In genomic region chr5:172151661-172152210, GRCh38 we compare ENCODE assay signal across 18 cellular contexts. TPM values are rescaled to one million over a fixed set of nuclear protein-coding genes. Genes with fewer than 3 reads are reported as not detected.
DNase-seq lines count a peak whose midpoint lies in the region; ATAC-seq and TF ChIP-seq lines count a peak whose summit lies in the region.
"Had no signal": no experiment of that assay in that cellular context is flagged by ENCODE, and none has a peak within 500 bp of the region (broad histone marks: within the 10 kb centered on the region; RNA-seq: fewer than 3 reads in every experiment).

No MANE protein-coding gene starts in this region.

- no peaks in the 10 kb centered on the region for H3F3A ChIP-seq in neural progenitor cell (ENCODE audit: low read depth)

- no peaks in the 10 kb centered on the region for H3K9me3 ChIP-seq in neural progenitor cell (ENCODE audit: low read depth)
- H3K9me3 ChIP-seq in mesenchymal stem cell (ENCODE audit: control insufficient read depth, low read length) = no peaks in the 10 kb centered on the region
- H3K9me3 ChIP-seq: esophagus squamous epithelium, HAP-1 had no signal

- H3K36me3 ChIP-seq in neural progenitor cell (no peaks in the 10 kb centered on the region), mesenchymal stem cell (ENCODE audit: control insufficient read depth in 1 of 2, insufficient read depth in 2 of 2, low read depth in 1 of 2, low read length in 2 of 2) (peaks cover 45 to 55% of the 10 kb centered on the region in 2 experiments)

- no peak overlapping the region for H2BK5ac ChIP-seq in mesenchymal stem cell (ENCODE audit: low read depth, low read length, poor library complexity, severe bottlenecking)

- no peak overlapping the region for H2AK5ac ChIP-seq in mesenchymal stem cell (ENCODE audit: low read length, severe bottlenecking)

- H4K8ac ChIP-seq in mesenchymal stem cell (ENCODE audit: low read length) = no peak overlapping the region

- H3K27ac ChIP-seq in neural progenitor cell = no peak overlapping the region
- H3K27ac ChIP-seq in mesenchymal stem cell (ENCODE audit: low read length, poor library complexity, severe bottlenecking) = no peak overlapping the region
- H3K27ac ChIP-seq: KMS-11 had no signal

- intact Hi-C loops in activated CD4-positive, alpha-beta T cell treated with anti-CD3 and anti-CD28 coated beads for 36 hours (cut with DNase I, micrococcal nuclease) = no loop called here

- no peak overlapping the region for H3K18ac ChIP-seq in mesenchymal stem cell (ENCODE audit: low read depth in 1 of 2, low read length in 2 of 2)

- H3K27me3 ChIP-seq in neural progenitor cell (no peaks in the 10 kb centered on the region), mesenchymal stem cell (ENCODE audit: control insufficient read depth in 1 of 2, insufficient read depth in 1 of 2, low read length in 2 of 2) (no peaks in the 10 kb centered on the region)
- H3K27me3 ChIP-seq: esophagus squamous epithelium had no signal

- CTCF ChIA-PET in activated CD4-positive, alpha-beta T cell treated with anti-CD3 and anti-CD28 coated beads for 36 hours (lab: Charles Lee) = interaction anchor here (0.6 to 2.0 kb wide), 6 partner anchors 10 to 40 kb away, joined by 3 to 5 read pairs (median 4); no protein-coding TSS in a partner anchor

- 97% methylated on average over 10 of the region's 10 CpGs for WGBS in mesenchymal stem cell

- H3K4ac ChIP-seq in mesenchymal stem cell (ENCODE audit: low read depth in 1 of 2, low read length in 2 of 2) = no peak overlapping the region

- H3K4me1 ChIP-seq in neural progenitor cell = no peaks in the 10 kb centered on the region
- H3K4me1 ChIP-seq in mesenchymal stem cell (ENCODE audit: control insufficient read depth, insufficient read depth, low read depth, low read length) = peaks cover 22% of the 10 kb centered on the region
- H3K4me1 ChIP-seq: HAP-1 had no signal

- H2BK12ac ChIP-seq in mesenchymal stem cell (ENCODE audit: low read length in 2 of 2) = no peak overlapping the region

- peaks cover 61% of the 10 kb centered on the region for H3K36me3 Mint-ChIP-seq in activated CD4-positive, alpha-beta T cell treated with anti-CD3 and anti-CD28 coated beads for 36 hours (ENCODE audit: low read depth)
- H3K36me3 Mint-ChIP-seq in IgD-negative memory B cell (peaks cover 6% of the 10 kb centered on the region), neural progenitor cell (peaks cover 6% of the 10 kb centered on the region)
- peaks cover 88% of the 10 kb centered on the region for H3K36me3 Mint-ChIP-seq in central memory CD8-positive, alpha-beta T cell (ENCODE audit: insufficient read depth)

- no peak overlapping the region for H2AFZ ChIP-seq in neural progenitor cell (replicated peaks)
- H2AFZ ChIP-seq in mesenchymal stem cell (ENCODE audit: low read depth, low read length) = no peak overlapping the region

- H3K79me2 ChIP-seq in neural progenitor cell (ENCODE audit: low read depth) = no peaks in the 10 kb centered on the region

- H2BK120ac ChIP-seq in mesenchymal stem cell (ENCODE audit: low read depth, low read length) = no peak overlapping the region

- no peaks in the 10 kb centered on the region for H4K20me1 ChIP-seq in neural progenitor cell (ENCODE audit: low read depth)

- H3K4me1 Mint-ChIP-seq in activated CD4-positive, alpha-beta T cell treated with anti-CD3 and anti-CD28 coated beads for 36 hours = peaks cover 73% of the 10 kb centered on the region
- H3K4me1 Mint-ChIP-seq in IgD-negative memory B cell (peaks cover 44 to 56% (median 46%) of the 10 kb centered on the region in 3 donors), neural progenitor cell (peaks cover 9% of the 10 kb centered on the region)
- peaks cover 67% of the 10 kb centered on the region for H3K4me1 Mint-ChIP-seq in central memory CD8-positive, alpha-beta T cell

- no peak for TF ChIP-seq CTCF in neural progenitor cell (IDR thresholded peaks at IDR 0.05)

- DNase-seq in activated CD4-positive, alpha-beta T cell treated with anti-CD3 and anti-CD28 coated beads for 36 hours = no peak
- no peak for DNase-seq in activated CD4-positive, alpha-beta T cell treated with anti-CD3 and anti-CD28 coated beads for 1 hour
- no peak for DNase-seq in central memory CD8-positive, alpha-beta T cell (ENCODE audit: low spot score in 2 of 2)
- DNase-seq in neural progenitor cell (ENCODE audit: low spot score) (no peak), mesenchymal stem cell (no peak)
- no peak for DNase-seq in activated effector memory CD4-positive, alpha-beta T cell treated with Interleukin-2 at 50 U/mL for 16 hours
- DNase-seq: anterior cingulate cortex; cortex of kidney; esophagus squamous epithelium; left cardiac atrium; NCI-H1436 treated with DMSO at 0.1 percent for 48 hours; NCI-H446 treated with DMSO at 0.1 percent for 48 hours; stimulated activated CD4-positive, alpha-beta T cell treated with anti-CD3 and anti-CD28 coated beads, Interleukin-15, amount 100 ng/mL, for 24 hours had no signal

- POLR2A ChIA-PET in activated CD4-positive, alpha-beta T cell treated with anti-CD3 and anti-CD28 coated beads for 36 hours (lab: Charles Lee) = interaction anchor here (0.6 kb wide), 1 partner anchor 12 kb away, joined by 5 read pairs; no protein-coding TSS in a partner anchor

- H3K4me3 Mint-ChIP-seq in activated CD4-positive, alpha-beta T cell treated with anti-CD3 and anti-CD28 coated beads for 36 hours = peak overlapping the region; percentile 58
- peak overlapping the region in 2 of 4 donors; percentile 16 to 48 for H3K4me3 Mint-ChIP-seq in IgD-negative memory B cell
- H3K4me3 Mint-ChIP-seq in central memory CD8-positive, alpha-beta T cell = peak overlapping the region; percentile 74
- no peak overlapping the region for H3K4me3 Mint-ChIP-seq in neural progenitor cell

- H3K27ac Mint-ChIP-seq in activated CD4-positive, alpha-beta T cell treated with anti-CD3 and anti-CD28 coated beads for 36 hours = peak overlapping the region; percentile 95
- H3K27ac Mint-ChIP-seq in IgD-negative memory B cell (peak overlapping the region in 2 of 3 donors; percentile 74 to 87), neural progenitor cell (peak overlapping the region; percentile 0)
- peak overlapping the region; percentile 93 for H3K27ac Mint-ChIP-seq in central memory CD8-positive, alpha-beta T cell (ENCODE audit: low read depth)

- H4K91ac ChIP-seq in mesenchymal stem cell (ENCODE audit: low read length) = no peak overlapping the region

- H2BK15ac ChIP-seq in mesenchymal stem cell (ENCODE audit: low read depth, poor library complexity, severe bottlenecking) = no peak overlapping the region

- no peak overlapping the region for H3K4me2 ChIP-seq in neural progenitor cell
- no peak overlapping the region for H3K4me2 ChIP-seq in mesenchymal stem cell (ENCODE audit: low read length, poor library complexity, severe bottlenecking)
- H3K4me2 ChIP-seq: KMS-11 had no signal

- ATAC-seq in activated CD4-positive, alpha-beta T cell treated with anti-CD3 and anti-CD28 coated beads for 36 hours = no peak
- no peak for ATAC-seq in central memory CD8-positive, alpha-beta T cell (replicated peaks; ENCODE audit: extremely low read depth, poor library complexity, severe bottlenecking)
- ATAC-seq in GM18873 (IDR thresholded peaks at IDR 0.05; ENCODE audit: low FRiP score, unreplicated experiment) = no peak
- ATAC-seq: left cardiac atrium had no signal

- H3K23ac ChIP-seq in mesenchymal stem cell (ENCODE audit: low read length in 2 of 2) = no peak overlapping the region

- no peak overlapping the region for H3K9ac ChIP-seq in neural progenitor cell
- no peak overlapping the region for H3K9ac ChIP-seq in mesenchymal stem cell (ENCODE audit: low read length)
- H3K9ac ChIP-seq: KMS-11 had no signal

- H3K79me1 ChIP-seq in mesenchymal stem cell (replicated peaks; ENCODE audit: low read length, poor library complexity, severe bottlenecking) = peaks cover 35% of the 10 kb centered on the region

- H3K27me3 Mint-ChIP-seq in activated CD4-positive, alpha-beta T cell treated with anti-CD3 and anti-CD28 coated beads for 36 hours = no peaks in the 10 kb centered on the region
- H3K27me3 Mint-ChIP-seq in IgD-negative memory B cell (no peaks in the 10 kb centered on the region), neural progenitor cell (ENCODE audit: insufficient read depth, low read depth) (peaks cover 3% of the 10 kb centered on the region)
- no peaks in the 10 kb centered on the region for H3K27me3 Mint-ChIP-seq in central memory CD8-positive, alpha-beta T cell

- H3K9me3 Mint-ChIP-seq in activated CD4-positive, alpha-beta T cell treated with anti-CD3 and anti-CD28 coated beads for 36 hours (ENCODE audit: low read depth) = no peaks in the 10 kb centered on the region
- H3K9me3 Mint-ChIP-seq in IgD-negative memory B cell = no peaks in the 10 kb centered on the region
- no peaks in the 10 kb centered on the region for H3K9me3 Mint-ChIP-seq in central memory CD8-positive, alpha-beta T cell
- H3K9me3 Mint-ChIP-seq in neural progenitor cell = no peaks in the 10 kb centered on the region

- no peak overlapping the region for H3K14ac ChIP-seq in mesenchymal stem cell (ENCODE audit: low read length in 2 of 2)

- H3K4me3 ChIP-seq in neural progenitor cell (no peak overlapping the region), mesenchymal stem cell (ENCODE audit: insufficient read depth in 1 of 2, low read depth in 1 of 2, low read length in 2 of 2) (no peak overlapping the region)
- H3K4me3 ChIP-seq: esophagus squamous epithelium, HAP-1 had no signal

RNA-seq across cellular contexts. Expression of gene STK10, which starts 36.3 kb away (rescaled TPM):
- 100 to 1,000 TPM in 1 of 2 experiments, 10 to 100 TPM in 1; 83.1 to 144 TPM for total RNA-seq in activated CD4-positive, alpha-beta T cell treated with anti-CD3 and anti-CD28 coated beads for 36 hours
- 87.9 TPM for polyA plus RNA-seq in IgD-negative memory B cell
- 4.4 and 10.5 TPM in 2 replicates for total RNA-seq in neural progenitor cell (ENCODE audit: low replicate concordance)
- 23.9 TPM for polyA plus RNA-seq in mesenchymal stem cell (2013, experiment 1 of 2)
- 21.2 TPM for polyA plus RNA-seq in mesenchymal stem cell (2013, experiment 2 of 2)

RNA-seq across cellular contexts. Expression of gene EFCAB9, which starts 42.2 kb away (rescaled TPM):
- not detected for total RNA-seq in activated CD4-positive, alpha-beta T cell treated with anti-CD3 and anti-CD28 coated beads for 36 hours
- polyA plus RNA-seq in IgD-negative memory B cell = not detected
- total RNA-seq in neural progenitor cell (ENCODE audit: low replicate concordance) = not detected in 2 replicates
- not detected for polyA plus RNA-seq in mesenchymal stem cell (2013, experiment 1 of 2)
- polyA plus RNA-seq in mesenchymal stem cell (2013, experiment 2 of 2) = not detected
- total RNA-seq: A172, esophagus squamous epithelium, left cardiac atrium had no signal

Comparison
In these comparisons a context has a peak if more than half of its experiments do, and no peak if none do; other contexts are left out.
1. H3K27ac Mint-ChIP-seq: peak in every context shown above with its lines; median percentile 95 in activated CD4-positive, alpha-beta T cell treated with anti-CD3 and anti-CD28 coated beads for 36 hours; 93 in central memory CD8-positive, alpha-beta T cell; 80 in IgD-negative memory B cell; 0 in neural progenitor cell.